Comparison of ENCODE assay signal across 24 cellular contexts in genomic region chr15:50549326-50549725, GRCh38. TPM values are rescaled to one million over a fixed set of nuclear protein-coding genes. Genes with fewer than 3 reads are reported as not detected.
"Had no signal": no experiment of that assay in that cellular context is flagged by ENCODE, and none has a peak within 500 bp of the region (broad histone marks: within the 10 kb centered on the region; RNA-seq: fewer than 3 reads in every experiment).

No MANE protein-coding gene starts in this region.

- ATAC-seq: left cardiac atrium; lower lobe of right lung; natural killer cell; pancreas; sciatic nerve; stimulated activated naive B cell treated with anti-CD40 and anti-IgM and Interleukin-4, amounts not matched to agents 10 μg/mL and 1 μg/mL and 100 μg/mL, for 72 hours; stimulated activated naive CD8-positive, alpha-beta T cell treated with anti-CD3 and anti-CD28 coated beads, Interleukin-15, amount 100 ng/mL, for 72 hours; upper lobe of right lung had no signal

- H3K4me1 ChIP-seq: esophagus squamous epithelium, left ventricle myocardium inferior, lower lobe of right lung, pancreas, prostate gland, testis, tibial nerve, upper lobe of right lung, vagina had no signal

- H3K9me3 ChIP-seq: esophagus squamous epithelium, left ventricle myocardium inferior, lower lobe of right lung, pancreas, prostate gland, testis, tibial nerve, upper lobe of right lung, vagina had no signal

- H3K27ac ChIP-seq: esophagus squamous epithelium, left ventricle myocardium inferior, lower lobe of right lung, pancreas, prostate gland, skin epidermis, testis, tibial nerve, upper lobe of right lung, vagina had no signal

- DNase-seq: esophagus squamous epithelium; immature natural killer cell; left cardiac atrium; left ventricle myocardium inferior; lower lobe of right lung; natural killer cell; occipital lobe; pancreas; retina; stimulated activated CD4-positive, alpha-beta T cell treated with anti-CD3 and anti-CD28 coated beads, Interleukin-2, amount 100 ng/mL, for 24 hours; stimulated activated CD4-positive, alpha-beta T cell treated with anti-CD3 and anti-CD28 coated beads, Interleukin-4, amount 100 ng/mL, for 4 hours; stimulated activated naive B cell treated with anti-CD40 and anti-IgM and Interleukin-4, amounts not matched to agents 10 μg/mL and 1 μg/mL and 100 μg/mL, for 72 hours; stimulated activated naive CD8-positive, alpha-beta T cell treated with anti-CD3 and anti-CD28 coated beads, Interleukin-15, amount 100 ng/mL, for 72 hours; testis; upper lobe of right lung had no signal

- H3K4me3 ChIP-seq: esophagus squamous epithelium, left ventricle myocardium inferior, lower lobe of right lung, pancreas, prostate gland, skin epidermis, testis, tibial nerve, upper lobe of right lung, vagina had no signal

- H3K36me3 ChIP-seq: esophagus squamous epithelium, left ventricle myocardium inferior, lower lobe of right lung, pancreas, prostate gland, upper lobe of right lung, vagina had no signal

- H3K27me3 ChIP-seq: esophagus squamous epithelium, pancreas, testis, tibial nerve, upper lobe of right lung, vagina had no signal

RNA-seq across cellular contexts. Expression of gene USP50, which starts 2.9 kb away (rescaled TPM):
- total RNA-seq: epithelial cell of proximal tubule, left ventricle myocardium inferior, lower lobe of right lung, myocyte, subcutaneous adipose tissue, upper lobe of right lung, vagina had no signal
- polyA plus RNA-seq: immature natural killer cell, keratinocyte, pancreas had no signal
